Comparison of ENCODE assay signal across 21 cellular contexts in genomic region chr20:62584671-62585512, GRCh38. TPM values are rescaled to one million over a fixed set of nuclear protein-coding genes. Genes with fewer than 3 reads are reported as not detected.
"Had no signal": no experiment of that assay in that cellular context is flagged by ENCODE, and none has a peak within 500 bp of the region (broad histone marks: within the 10 kb centered on the region; RNA-seq: fewer than 3 reads in every experiment).

No MANE protein-coding gene starts in this region.

- H3K4me1 Mint-ChIP-seq: activated naive CD8-positive, alpha-beta T cell treated with anti-CD3 and anti-CD28 coated beads, Interleukin-2, amount 10 ng/mL, durations not matched to agents 7 days and 5 days; endodermal cell; immature natural killer cell had no signal

- ATAC-seq: activated CD8-positive, alpha-beta memory T cell treated with anti-CD3 and anti-CD28 coated beads, Interleukin-2, amount 10 ng/mL, durations not matched to agents 7 days and 5 days; left cardiac atrium; naive thymus-derived CD4-positive, alpha-beta T cell had no signal

- DNase-seq: activated CD4-positive, alpha-beta T cell treated with anti-CD3 and anti-CD28 coated beads, Interleukin-2, amount 50 U/mL, for 48 hours; activated CD8-positive, alpha-beta memory T cell treated with anti-CD3 and anti-CD28 coated beads, Interleukin-2, amount 10 ng/mL, durations not matched to agents 7 days and 5 days; activated naive CD8-positive, alpha-beta T cell treated with anti-CD3 and anti-CD28 coated beads, Interleukin-2, amount 10 ng/mL, durations not matched to agents 7 days and 5 days; activated T-cell treated with anti-CD3 and anti-CD28 coated beads, Interleukin-2, amount 50 U/mL, for 48 hours; anterior cingulate cortex; endodermal cell; erythroblast; immature natural killer cell; left cardiac atrium; midbrain; naive thymus-derived CD4-positive, alpha-beta T cell; stimulated activated CD4-positive, alpha-beta T cell treated with anti-CD3 and anti-CD28 coated beads, Interleukin-1b, Interleukin-23, amount 100 ng/mL, for 48 hours; stimulated activated naive CD4-positive, alpha-beta T cell; SW 1271 had no signal

- H3K4me3 Mint-ChIP-seq: activated CD8-positive, alpha-beta memory T cell treated with anti-CD3 and anti-CD28 coated beads, Interleukin-2, amount 10 ng/mL, durations not matched to agents 7 days and 5 days; activated naive CD8-positive, alpha-beta T cell treated with anti-CD3 and anti-CD28 coated beads, Interleukin-2, amount 10 ng/mL, durations not matched to agents 7 days and 5 days; endodermal cell; immature natural killer cell; naive thymus-derived CD4-positive, alpha-beta T cell had no signal

- H3K4me3 ChIP-seq: breast epithelium, lung, right atrium auricular region, suprapubic skin, upper lobe of left lung had no signal

- H3K9me3 Mint-ChIP-seq: activated naive CD8-positive, alpha-beta T cell treated with anti-CD3 and anti-CD28 coated beads, Interleukin-2, amount 10 ng/mL, durations not matched to agents 7 days and 5 days; endodermal cell; immature natural killer cell; naive thymus-derived CD4-positive, alpha-beta T cell had no signal

- H3K36me3 Mint-ChIP-seq: activated CD8-positive, alpha-beta memory T cell treated with anti-CD3 and anti-CD28 coated beads, Interleukin-2, amount 10 ng/mL, durations not matched to agents 7 days and 5 days; activated naive CD8-positive, alpha-beta T cell treated with anti-CD3 and anti-CD28 coated beads, Interleukin-2, amount 10 ng/mL, durations not matched to agents 7 days and 5 days; immature natural killer cell had no signal

- H3K27me3 ChIP-seq: right atrium auricular region had no signal

- H3K9me3 ChIP-seq: breast epithelium, neutrophil, right atrium auricular region, suprapubic skin, upper lobe of left lung had no signal

- H3K4me1 ChIP-seq: breast epithelium had no signal

- H3K27ac Mint-ChIP-seq: activated CD8-positive, alpha-beta memory T cell treated with anti-CD3 and anti-CD28 coated beads, Interleukin-2, amount 10 ng/mL, durations not matched to agents 7 days and 5 days; activated naive CD8-positive, alpha-beta T cell treated with anti-CD3 and anti-CD28 coated beads, Interleukin-2, amount 10 ng/mL, durations not matched to agents 7 days and 5 days; endodermal cell had no signal

- H3K27ac ChIP-seq: breast epithelium, neutrophil, right atrium auricular region, suprapubic skin, upper lobe of left lung had no signal

- H3K36me3 ChIP-seq: breast epithelium, neutrophil, right atrium auricular region, suprapubic skin, upper lobe of left lung had no signal

RNA-seq across cellular contexts. Expression of gene SLCO4A1, which starts 57.4 kb away (rescaled TPM):
- total RNA-seq: chondrocyte had no signal
